8 cellular contexts compared by ENCODE assay signal in genomic region chr16:31451681-31452351, GRCh38.
DNase-seq lines count a peak whose midpoint lies in the region; ATAC-seq and TF ChIP-seq lines count a peak whose summit lies in the region.

No MANE protein-coding gene starts in this region.

- peak; percentile 37 for TF ChIP-seq CTCF in GM12864 (IDR thresholded peaks at IDR 0.05; ENCODE audit: low read depth, low read length, missing control alignments)

- H3K79me2 ChIP-seq in ACC112 (ENCODE audit: control insufficient read depth, insufficient read depth, low read length, unreplicated experiment) = peaks cover 19% of the 10 kb centered on the region

- no peaks in the 10 kb centered on the region for H3K36me3 ChIP-seq in ACC112 (ENCODE audit: insufficient read depth, low read length)

- H3K27me3 ChIP-seq in ACC112 (ENCODE audit: insufficient read depth, low read length) = no peaks in the 10 kb centered on the region

- no peak for ATAC-seq in GM19455 (IDR thresholded peaks at IDR 0.05; ENCODE audit: unreplicated experiment)

- H3K4me3 ChIP-seq in ACC112 (ENCODE audit: low read depth, low read length) = no peak overlapping the region
- H3K4me3 ChIP-seq in GM12864 (ENCODE audit: low read depth, low read length) = no peak overlapping the region

- no peak overlapping the region for H2AFZ ChIP-seq in ACC112 (ENCODE audit: low read length, unreplicated experiment)

- DNase-seq in GM12864 (ENCODE audit: low read depth) = no peak
- DNase-seq in NCI-H1105 treated with DMSO at 0.1 percent for 48 hours (lab: John Stamatoyannopoulos, UW) = peak; percentile 22
- peak; percentile 60 for DNase-seq in UCSD-AML1 (lab: John Stamatoyannopoulos, UW; ENCODE audit: unreplicated experiment)
- peak in 24 of 42 donors; percentile 26 to 77 (median 52) for DNase-seq in head of caudate nucleus
- peak; percentile 52 for DNase-seq in retina
- no peak for DNase-seq in NCI-H187 treated with DMSO at 0.1 percent for 48 hours (lab: John Stamatoyannopoulos, UW)

- H3K27ac ChIP-seq in ACC112 (ENCODE audit: low read depth, low read length) = peak overlapping the region; percentile 98

- H3K4me1 ChIP-seq in ACC112 (ENCODE audit: control insufficient read depth, insufficient read depth, low read length, unreplicated experiment) = peaks cover 47% of the 10 kb centered on the region

- intact Hi-C loops in head of caudate nucleus (cut with DNase I) = no loop called here

Comparison
In these comparisons a context has a peak if more than half of its experiments do, and no peak if none do; other contexts are left out.
1. DNase-seq: peak in NCI-H1105 treated with DMSO at 0.1 percent for 48 hours (single experiment), UCSD-AML1 (single experiment), head of caudate nucleus (24 of 42) and retina (single experiment); none in GM12864 (single experiment) and NCI-H187 treated with DMSO at 0.1 percent for 48 hours (single experiment).